ENCODE assay signal across 9 cellular contexts in the genomic region with DNA sequence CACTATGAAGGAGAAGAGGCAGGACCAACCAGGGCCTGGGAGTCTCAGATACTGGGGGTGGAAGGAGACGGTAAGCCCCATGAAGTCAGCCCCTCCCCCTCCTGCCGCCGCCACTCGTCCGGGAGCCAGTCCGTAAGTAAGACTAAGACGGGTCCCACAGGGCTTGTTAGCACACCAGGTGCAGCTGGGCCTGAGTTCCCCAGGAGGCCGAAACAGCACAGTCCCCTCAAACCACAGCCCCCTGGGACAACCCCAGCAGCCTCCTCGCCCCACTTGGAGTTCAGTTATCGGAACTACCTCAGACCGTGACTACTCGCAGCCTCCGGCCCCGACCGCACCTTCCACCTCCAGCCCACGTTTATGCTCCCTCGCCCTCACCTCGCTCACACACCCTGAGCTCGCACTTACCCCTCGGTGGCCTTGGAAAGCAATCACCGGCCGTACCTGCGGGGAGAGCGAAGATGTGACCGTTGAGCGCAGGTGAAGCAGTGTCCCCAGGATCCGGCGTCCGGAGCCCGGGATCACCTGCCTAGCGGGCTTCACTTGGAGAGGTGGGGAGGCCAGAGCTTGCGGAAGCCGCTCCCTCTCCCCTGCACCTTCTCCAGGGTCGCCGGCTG. TPM values are rescaled to one million over a fixed set of nuclear protein-coding genes. Genes with fewer than 3 reads are reported as not detected.
A peak's percentile ranks its signal among the peaks of the same experiment; 100 is the strongest.
DNase-seq lines count a peak whose midpoint lies in the region; ATAC-seq, FAIRE-seq and TF ChIP-seq lines count a peak whose summit lies in the region.
"Had no signal": no experiment of that assay in that cellular context is flagged by ENCODE, and none has a peak within 500 bp of the region (broad histone marks: within the 10 kb centered on the region; RNA-seq: fewer than 3 reads in every experiment).

No MANE protein-coding gene starts in this region.

- TF ChIP-seq CTCF in K562 (IDR thresholded peaks at IDR 0.05 in 2 of 3, conservative IDR thresholded peaks at IDR 0.05 in 1 of 3; ENCODE audit: insufficient read depth in 2 of 3, low read depth in 1 of 3, low read length in 3 of 3): no peak

- WGBS in K562 (ENCODE audit: insufficient coverage, low coverage, missing lambda C conversion rate): 58% methylated on average over 25 of the region's 35 CpGs

- no peak for TF ChIP-seq EP300 in K562 (IDR thresholded peaks at IDR 0.05; ENCODE audit: low read length)

- no peak for TF ChIP-seq POLR2A in K562 (conservative IDR thresholded peaks at IDR 0.05)

- intact Hi-C loops in K562 (cut with micrococcal nuclease): no loop called here

- H3K9ac ChIP-seq in K562 (ENCODE audit: insufficient read depth in 1 of 2, low read depth in 2 of 2, low read length in 2 of 2) (peak overlapping the region in 1 of 2 experiments; percentile 86; a peak in 2 of 4 replicates), stomach smooth muscle (ENCODE audit: low read length in 2 of 2) (peak overlapping the region in 1 of 2 donors; percentile 74)

- no peaks in the 10 kb centered on the region for H3K9me1 ChIP-seq in K562 (ENCODE audit: control insufficient read depth, insufficient read depth, low read length)

- FAIRE-seq in K562 (lab: Jason Lieb, UNC): no peak
- FAIRE-seq: colon had no signal

- BruUV-seq in K562 (replicated peaks; lab: Mats Ljungman, UMichigan): no TSS peak

- in situ Hi-C loops in K562 (cut with MboI): no loop called here

- H3K9me3 ChIP-seq in K562 (replicated peaks; ENCODE audit: control insufficient read depth, insufficient read depth, low read depth, low read length) (no peaks in the 10 kb centered on the region), stomach smooth muscle (ENCODE audit: control insufficient read depth in 2 of 2, low read length in 2 of 2) (no peaks in the 10 kb centered on the region)

- POLR2A ChIA-PET in K562 (lab: Yijun Ruan, JAX): interaction anchor here (0.6 to 3.2 kb wide), 12 partner anchors 11 to 370 kb away, joined by 3 to 13 read pairs (median 4); partner anchors contain the start of genes HYPK and SERF2

- peak; percentile 41 for ATAC-seq in K562

- CTCF ChIA-PET in K562 (lab: Yijun Ruan, JAX; ENCODE audit: low intra/inter-chr PET ratio): no interaction called here

- H3K4me2 ChIP-seq in K562 (ENCODE audit: insufficient read depth, low read length): peak overlapping the region; percentile 75

- H3K4me1 ChIP-seq in K562 (replicated peaks in 1 of 2; ENCODE audit: control insufficient read depth in 2 of 2, insufficient read depth in 2 of 2, low read length in 2 of 2) (peaks cover 5 to 19% of the 10 kb centered on the region in 2 experiments; a peak in 4 of 5 replicates), stomach smooth muscle (ENCODE audit: control insufficient read depth, insufficient read depth, low read length) (peaks cover 16% of the 10 kb centered on the region)

- H3K79me2 ChIP-seq in K562 (ENCODE audit: control insufficient read depth, insufficient read depth, low read length): no peaks in the 10 kb centered on the region

- H2AFZ ChIP-seq in K562 (ENCODE audit: low read depth, low read length): peak overlapping the region; percentile 71

- H3K4me3 ChIP-seq in H7 (ENCODE audit: insufficient read depth, low read depth, low read length): peak overlapping the region; percentile 77
- H3K4me3 ChIP-seq in K562: peak overlapping the region; percentile 32
- peak overlapping the region; percentile 83 to 89 for H3K4me3 ChIP-seq in stomach smooth muscle (ENCODE audit: low read length in 2 of 2)

- peak; percentile 39 for DNase-seq in NCI-H1105 treated with DMSO at 0.1 percent for 48 hours (lab: John Stamatoyannopoulos, UW)
- no peak for DNase-seq in NCI-H1105 (lab: John Stamatoyannopoulos, UW)
- DNase-seq in H7: peak; percentile 76
- peak; percentile 88 for DNase-seq in NCI-H1436 (lab: John Stamatoyannopoulos, UW)
- DNase-seq in K562 (ENCODE audit: extremely low read depth in 1 of 4, low spot score in 3 of 4): peak in 1 of 4 experiments; percentile 40
- DNase-seq in left kidney (ENCODE audit: low read depth, low spot score): peak; percentile 42
- DNase-seq in activated effector memory CD4-positive, alpha-beta T cell treated with Interleukin-2 at 50 U/mL for 16 hours: no peak

- TF ChIP-seq RAD21 in K562 (CRISPR knock-in tag; conservative IDR thresholded peaks at IDR 0.05 in 1 of 2, IDR thresholded peaks at IDR 0.05 in 1 of 2): no peak

- H4K20me1 ChIP-seq in K562 (replicated peaks; ENCODE audit: control insufficient read depth, insufficient read depth, low read length): no peaks in the 10 kb centered on the region; the same call in 1 of the 2 replicates

- H3K36me3 ChIP-seq in H7 (replicated peaks; ENCODE audit: control insufficient read depth, insufficient read depth, low read length) (peaks cover 13% of the 10 kb centered on the region), K562 (ENCODE audit: control insufficient read depth, insufficient read depth, low read length) (peaks cover 30% of the 10 kb centered on the region), stomach smooth muscle (ENCODE audit: control insufficient read depth in 2 of 2, insufficient read depth in 2 of 2, low read length in 2 of 2) (peaks cover 13 to 16% of the 10 kb centered on the region in 2 donors)

- H3K27ac ChIP-seq in K562 (ENCODE audit: extremely low read depth, low read depth, low read length): no peak overlapping the region
- H3K27ac ChIP-seq in stomach smooth muscle (ENCODE audit: low read length): peak overlapping the region; percentile 87

- no peaks in the 10 kb centered on the region; the same call in 1 of the 2 replicates for H3K27me3 ChIP-seq in H7 (ENCODE audit: control insufficient read depth, insufficient read depth, low read length)
- no peaks in the 10 kb centered on the region for H3K27me3 ChIP-seq in K562 (ENCODE audit: control insufficient read depth in 2 of 2, insufficient read depth in 2 of 2, low read length in 2 of 2)
- no peaks in the 10 kb centered on the region for H3K27me3 ChIP-seq in stomach smooth muscle (ENCODE audit: control insufficient read depth in 1 of 2, insufficient read depth in 2 of 2, low read length in 2 of 2)

RNA-seq across cellular contexts. Expression of gene ELL3, which starts 0.6 kb away (rescaled TPM):
- 14.7 and 17.6 TPM in 2 replicates for total RNA-seq in H7 (2014; rRNA removed; shearing (Covaris generic))
- total RNA-seq in K562 (2011; cell fraction: chromatin; rRNA removed; ENCODE audit: low replicate concordance): 4.3 and 5.0 TPM in 2 replicates
- total RNA-seq in K562 (2011; cell fraction: nucleolus; rRNA removed): 4.3 and 6.3 TPM in 2 replicates
- total RNA-seq in K562 (2011; cell fraction: nucleoplasm; rRNA removed): 2.8 and 3.9 TPM in 2 replicates
- total RNA-seq in K562 (2014; rRNA removed) (2.9 and 5.2 TPM in 2 replicates), K562 (2014; rRNA removed; fragmentation: Illumina TruSeq; extraction: Trizol) (1.9 and 2.6 TPM in 2 replicates), K562 (2015; rRNA removed; fragmentation: Illumina TruSeq; extraction: Trizol) (1.5 TPM in 2 replicates), K562 (2021) (0.80 and 1.9 TPM in 2 replicates)
- polyA plus RNA-seq in K562 (2011; rRNA removed) (0.96 and 2.6 TPM in 2 replicates), K562 (2014; fragmentation: Illumina TruSeq; extraction: Trizol) (1.8 and 2.6 TPM in 2 replicates), K562 (2014; fragmentation: Nextera tagmentation; extraction: Ambion mirVana) (1 to 10 TPM; 2.9 to 3.6 TPM), K562 (2014; rRNA removed) (3.0 and 3.9 TPM in 2 replicates)
- 0.59 and 3.0 TPM in 2 replicates for polyA plus RNA-seq in K562 (2011; cell fraction: cytosol; rRNA removed)
- 3.2 and 5.4 TPM in 2 replicates for polyA plus RNA-seq in K562 (2011; cell fraction: nucleus; rRNA removed)
- 1.2 and 2.0 TPM in 2 replicates for polyA plus RNA-seq in K562 (2012)
- polyA minus RNA-seq in K562 (2011; rRNA and poly(A)+ RNA removed): 0.87 and 3.2 TPM in 2 replicates
- polyA minus RNA-seq in K562 (2011; cell fraction: cytosol; rRNA and poly(A)+ RNA removed): 1.9 TPM in 1 of 2 replicates, not detected in the other
- 2.0 and 4.8 TPM in 2 replicates for polyA minus RNA-seq in K562 (2011; cell fraction: nucleus; rRNA and poly(A)+ RNA removed)

RNA-seq across cellular contexts. Expression of gene SERF2, which starts 15.9 kb away (rescaled TPM):
- 372 and 456 TPM in 2 replicates for total RNA-seq in H7 (2014; rRNA removed; shearing (Covaris generic))
- 218 and 403 TPM in 2 replicates for total RNA-seq in K562 (2011; cell fraction: chromatin; rRNA removed; ENCODE audit: low replicate concordance)
- total RNA-seq in K562 (2011; cell fraction: nucleolus; rRNA removed): 324 and 335 TPM in 2 replicates
- 384 and 484 TPM in 2 replicates for total RNA-seq in K562 (2011; cell fraction: nucleoplasm; rRNA removed)
- 504 and 539 TPM in 2 replicates for total RNA-seq in K562 (2014; rRNA removed)
- total RNA-seq in K562 (2014; rRNA removed; fragmentation: Illumina TruSeq; extraction: Trizol): 330 and 497 TPM in 2 replicates
- total RNA-seq in K562 (2015; rRNA removed; fragmentation: Illumina TruSeq; extraction: Trizol): 505 and 539 TPM in 2 replicates
- total RNA-seq in K562 (2021): 867 and 903 TPM in 2 replicates
- 829 and 915 TPM in 2 replicates for polyA plus RNA-seq in K562 (2011; rRNA removed)
- 1,193 and 1,426 TPM in 2 replicates for polyA plus RNA-seq in K562 (2011; cell fraction: cytosol; rRNA removed)
- 959 and 1,088 TPM in 2 replicates for polyA plus RNA-seq in K562 (2011; cell fraction: nucleus; rRNA removed)
- 922 and 1,325 TPM in 2 replicates for polyA plus RNA-seq in K562 (2012)
- polyA plus RNA-seq in K562 (2014; fragmentation: Illumina TruSeq; extraction: Trizol): 1,117 and 1,415 TPM in 2 replicates
- polyA plus RNA-seq in K562 (2014; fragmentation: Nextera tagmentation; extraction: Ambion mirVana): 1,000 to 10,000 TPM; 2,726 to 3,360 TPM
- 1,025 and 1,310 TPM in 2 replicates for polyA plus RNA-seq in K562 (2014; rRNA removed)
- 168 and 202 TPM in 2 replicates for polyA minus RNA-seq in K562 (2011; rRNA and poly(A)+ RNA removed)
- 213 and 218 TPM in 2 replicates for polyA minus RNA-seq in K562 (2011; cell fraction: cytosol; rRNA and poly(A)+ RNA removed)
- polyA minus RNA-seq in K562 (2011; cell fraction: nucleus; rRNA and poly(A)+ RNA removed): 104 and 170 TPM in 2 replicates

RNA-seq across cellular contexts. Expression of gene SERINC4, which starts 23.8 kb away (rescaled TPM):
- 0.22 and 0.38 TPM in 2 replicates for total RNA-seq in H7 (2014; rRNA removed; shearing (Covaris generic))
- total RNA-seq in K562 (2011; cell fraction: chromatin; rRNA removed; ENCODE audit: low replicate concordance): 0.83 and 1.1 TPM in 2 replicates
- 0.50 and 0.53 TPM in 2 replicates for total RNA-seq in K562 (2011; cell fraction: nucleolus; rRNA removed)
- total RNA-seq in K562 (2011; cell fraction: nucleoplasm; rRNA removed): 0.46 and 0.59 TPM in 2 replicates
- total RNA-seq in K562 (2014; rRNA removed) (0.24 TPM in 1 of 2 replicates, not detected in the other), K562 (2014; rRNA removed; fragmentation: Illumina TruSeq; extraction: Trizol) (0.13 TPM in 1 of 2 replicates, not detected in the other), K562 (2015; rRNA removed; fragmentation: Illumina TruSeq; extraction: Trizol) (0.08 and 0.14 TPM in 2 replicates), K562 (2021) (0.16 and 0.22 TPM in 2 replicates)
- polyA plus RNA-seq in K562 (2011; rRNA removed) (0.18 TPM in 2 replicates), K562 (2014; fragmentation: Illumina TruSeq; extraction: Trizol) (0.06 and 0.18 TPM in 2 replicates), K562 (2014; fragmentation: Nextera tagmentation; extraction: Ambion mirVana) (under 1 TPM; 0.23 to 0.48 TPM), K562 (2014; rRNA removed) (0.23 and 0.86 TPM in 2 replicates)
- polyA plus RNA-seq in K562 (2011; cell fraction: cytosol; rRNA removed): 0.07 and 0.13 TPM in 2 replicates
- polyA plus RNA-seq in K562 (2011; cell fraction: nucleus; rRNA removed): 0.14 and 0.28 TPM in 2 replicates
- 0.07 TPM in 1 of 2 replicates, not detected in the other for polyA plus RNA-seq in K562 (2012)
- polyA minus RNA-seq in K562 (2011; rRNA and poly(A)+ RNA removed): 0.18 and 0.32 TPM in 2 replicates
- polyA minus RNA-seq in K562 (2011; cell fraction: cytosol; rRNA and poly(A)+ RNA removed): not detected in 2 replicates
- polyA minus RNA-seq in K562 (2011; cell fraction: nucleus; rRNA and poly(A)+ RNA removed): 0.11 and 0.27 TPM in 2 replicates

RNA-seq across cellular contexts. Expression of gene HYPK, which starts 24.2 kb away (rescaled TPM):
- 6.3 and 8.6 TPM in 2 replicates for total RNA-seq in H7 (2014; rRNA removed; shearing (Covaris generic))
- total RNA-seq in K562 (2011; cell fraction: chromatin; rRNA removed; ENCODE audit: low replicate concordance): 43.0 and 50.8 TPM in 2 replicates
- total RNA-seq in K562 (2011; cell fraction: nucleolus; rRNA removed): 31.5 and 32.9 TPM in 2 replicates
- 41.6 and 66.5 TPM in 2 replicates for total RNA-seq in K562 (2011; cell fraction: nucleoplasm; rRNA removed)
- total RNA-seq in K562 (2014; rRNA removed): 21.1 and 40.6 TPM in 2 replicates
- 6.5 and 7.2 TPM in 2 replicates for total RNA-seq in K562 (2014; rRNA removed; fragmentation: Illumina TruSeq; extraction: Trizol)
- 6.0 and 9.0 TPM in 2 replicates for total RNA-seq in K562 (2015; rRNA removed; fragmentation: Illumina TruSeq; extraction: Trizol)
- 23.7 and 27.7 TPM in 2 replicates for total RNA-seq in K562 (2021)
- polyA plus RNA-seq in K562 (2011; rRNA removed): 25.8 and 28.0 TPM in 2 replicates
- polyA plus RNA-seq in K562 (2011; cell fraction: cytosol; rRNA removed): 1.8 and 4.5 TPM in 2 replicates
- 20.3 and 23.9 TPM in 2 replicates for polyA plus RNA-seq in K562 (2011; cell fraction: nucleus; rRNA removed)
- 3.3 and 8.7 TPM in 2 replicates for polyA plus RNA-seq in K562 (2012)
- 17.5 and 26.1 TPM in 2 replicates for polyA plus RNA-seq in K562 (2014; fragmentation: Illumina TruSeq; extraction: Trizol)
- 1 to 10 TPM; 9.6 TPM for polyA plus RNA-seq in K562 (2014; fragmentation: Nextera tagmentation; extraction: Ambion mirVana)
- polyA plus RNA-seq in K562 (2014; rRNA removed): 22.7 and 33.9 TPM in 2 replicates
- 11.6 and 13.6 TPM in 2 replicates for polyA minus RNA-seq in K562 (2011; rRNA and poly(A)+ RNA removed)
- 19.9 and 20.8 TPM in 2 replicates for polyA minus RNA-seq in K562 (2011; cell fraction: cytosol; rRNA and poly(A)+ RNA removed)
- polyA minus RNA-seq in K562 (2011; cell fraction: nucleus; rRNA and poly(A)+ RNA removed): 8.5 and 17.2 TPM in 2 replicates

RNA-seq across cellular contexts. Expression of gene PDIA3, which starts 30.0 kb away (rescaled TPM):
- total RNA-seq in H7 (2014; rRNA removed; shearing (Covaris generic)): 197 and 224 TPM in 2 replicates
- total RNA-seq in K562 (2011; cell fraction: chromatin; rRNA removed; ENCODE audit: low replicate concordance): 96.5 and 219 TPM in 2 replicates
- 94.5 and 105 TPM in 2 replicates for total RNA-seq in K562 (2011; cell fraction: nucleolus; rRNA removed)
- 188 and 211 TPM in 2 replicates for total RNA-seq in K562 (2011; cell fraction: nucleoplasm; rRNA removed)
- total RNA-seq in K562 (2014; rRNA removed) (76.6 and 83.8 TPM in 2 replicates), K562 (2014; rRNA removed; fragmentation: Illumina TruSeq; extraction: Trizol) (226 and 263 TPM in 2 replicates), K562 (2015; rRNA removed; fragmentation: Illumina TruSeq; extraction: Trizol) (226 and 243 TPM in 2 replicates), K562 (2021) (292 and 308 TPM in 2 replicates)
- polyA plus RNA-seq in K562 (2011; rRNA removed) (130 and 161 TPM in 2 replicates), K562 (2014; fragmentation: Illumina TruSeq; extraction: Trizol) (291 and 386 TPM in 2 replicates), K562 (2014; fragmentation: Nextera tagmentation; extraction: Ambion mirVana) (10 to 100 TPM; 13.5 to 40.8 TPM), K562 (2014; rRNA removed) (137 and 149 TPM in 2 replicates)
- 27.8 and 43.8 TPM in 2 replicates for polyA plus RNA-seq in K562 (2011; cell fraction: cytosol; rRNA removed)
- polyA plus RNA-seq in K562 (2011; cell fraction: nucleus; rRNA removed): 55.4 and 65.2 TPM in 2 replicates
- 311 and 474 TPM in 2 replicates for polyA plus RNA-seq in K562 (2012)
- polyA minus RNA-seq in K562 (2011; rRNA and poly(A)+ RNA removed): 43.8 and 67.2 TPM in 2 replicates
- polyA minus RNA-seq in K562 (2011; cell fraction: cytosol; rRNA and poly(A)+ RNA removed): 47.6 and 85.4 TPM in 2 replicates
- polyA minus RNA-seq in K562 (2011; cell fraction: nucleus; rRNA and poly(A)+ RNA removed): 19.5 and 36.5 TPM in 2 replicates

Comparison
In these comparisons a context has a peak if more than half of its experiments do, and no peak if none do; other contexts are left out.
1. DNase-seq: peak in NCI-H1105 treated with DMSO at 0.1 percent for 48 hours (single experiment), H7 (single experiment), NCI-H1436 (single experiment) and left kidney (single experiment); none in NCI-H1105 (single experiment) and activated effector memory CD4-positive, alpha-beta T cell treated with Interleukin-2 at 50 U/mL for 16 hours (single experiment).
2. H3K4me3 ChIP-seq: peak in every context shown above with its lines; median percentile 86 in stomach smooth muscle; 77 in H7; 32 in K562.